In genomic region chr19:41699231-41699967, GRCh38 we compare ENCODE assay signal across 20 cellular contexts. TPM values are rescaled to one million over a fixed set of nuclear protein-coding genes. Genes with fewer than 3 reads are reported as not detected.
DNase-seq lines count a peak whose midpoint lies in the region; TF ChIP-seq lines count a peak whose summit lies in the region.
"Had no signal": no experiment of that assay in that cellular context is flagged by ENCODE, and none has a peak within 500 bp of the region (broad histone marks: within the 10 kb centered on the region; RNA-seq: fewer than 3 reads in every experiment).

No MANE protein-coding gene starts in this region.

- H3K4me1 Mint-ChIP-seq in activated CD4-positive, alpha-beta memory T cell treated with anti-CD3 and anti-CD28 coated beads, Interleukin-2, amount 10 ng/mL, durations not matched to agents 7 days and 5 days: no peaks in the 10 kb centered on the region
- H3K4me1 Mint-ChIP-seq in activated CD4-positive, alpha-beta memory T cell treated with anti-CD3 and anti-CD28 coated beads for 36 hours (ENCODE audit: low read depth): no peaks in the 10 kb centered on the region

- intact Hi-C loops in activated CD4-positive, alpha-beta memory T cell treated with anti-CD3 and anti-CD28 coated beads for 36 hours (cut with micrococcal nuclease): no loop called here
- intact Hi-C loops in sigmoid colon (cut with DNase I): no loop called here

- H3K4me3 ChIP-seq in sigmoid colon: no peak overlapping the region
- H3K4me3 ChIP-seq: BLaER1, cardiac muscle cell, GM12878, lower lobe of right lung had no signal

- no peak overlapping the region for H3K27ac ChIP-seq in sigmoid colon
- H3K27ac ChIP-seq: BLaER1, cardiac muscle cell, lower lobe of right lung had no signal

- H3K36me3 Mint-ChIP-seq in activated CD4-positive, alpha-beta memory T cell treated with anti-CD3 and anti-CD28 coated beads, Interleukin-2, amount 10 ng/mL, durations not matched to agents 7 days and 5 days (ENCODE audit: low read depth): no peaks in the 10 kb centered on the region
- H3K36me3 Mint-ChIP-seq in activated CD4-positive, alpha-beta memory T cell treated with anti-CD3 and anti-CD28 coated beads for 36 hours: no peaks in the 10 kb centered on the region

- no peak overlapping the region for H3K27ac Mint-ChIP-seq in activated CD4-positive, alpha-beta memory T cell treated with anti-CD3 and anti-CD28 coated beads, Interleukin-2, amount 10 ng/mL, durations not matched to agents 7 days and 5 days
- H3K27ac Mint-ChIP-seq in activated CD4-positive, alpha-beta memory T cell treated with anti-CD3 and anti-CD28 coated beads for 36 hours: no peak overlapping the region

- POLR2A ChIA-PET in activated CD4-positive, alpha-beta memory T cell treated with anti-CD3 and anti-CD28 coated beads, Interleukin-2, amount 10 ng/mL, durations not matched to agents 7 days and 5 days (lab: Charles Lee): no interaction called here
- POLR2A ChIA-PET in activated CD4-positive, alpha-beta memory T cell treated with anti-CD3 and anti-CD28 coated beads for 36 hours (lab: Charles Lee): interaction anchor here (0.7 kb wide), 1 partner anchor 33 kb away, joined by 3 read pairs; no protein-coding TSS in a partner anchor

- no peak overlapping the region for H3K4me3 Mint-ChIP-seq in activated CD4-positive, alpha-beta memory T cell treated with anti-CD3 and anti-CD28 coated beads, Interleukin-2, amount 10 ng/mL, durations not matched to agents 7 days and 5 days
- H3K4me3 Mint-ChIP-seq in activated CD4-positive, alpha-beta memory T cell treated with anti-CD3 and anti-CD28 coated beads for 36 hours: no peak overlapping the region

- no peak for TF ChIP-seq EP300 in sigmoid colon (IDR thresholded peaks at IDR 0.05)

- no peaks in the 10 kb centered on the region for H3K27me3 Mint-ChIP-seq in activated CD4-positive, alpha-beta memory T cell treated with anti-CD3 and anti-CD28 coated beads, Interleukin-2, amount 10 ng/mL, durations not matched to agents 7 days and 5 days
- peaks cover 21% of the 10 kb centered on the region for H3K27me3 Mint-ChIP-seq in activated CD4-positive, alpha-beta memory T cell treated with anti-CD3 and anti-CD28 coated beads for 36 hours

- TF ChIP-seq CTCF in sigmoid colon (IDR thresholded peaks at IDR 0.05): no peak

- DNase-seq in activated CD4-positive, alpha-beta memory T cell treated with anti-CD3 and anti-CD28 coated beads, Interleukin-2, amount 10 ng/mL, durations not matched to agents 7 days and 5 days: peak; percentile 10
- DNase-seq in activated CD4-positive, alpha-beta memory T cell treated with anti-CD3 and anti-CD28 coated beads for 36 hours: no peak
- peak; percentile 52 for DNase-seq in activated CD8-positive, alpha-beta memory T cell treated with anti-CD3 and anti-CD28 coated beads for 24 hours
- DNase-seq in islet precursor cell (peak; percentile 29), sigmoid colon (peak; percentile 52), GM19240 (ENCODE audit: insufficient read length, low spot score) (no peak), NCI-H1105 treated with DMSO at 0.1 percent for 48 hours (lab: John Stamatoyannopoulos, UW) (no peak), NCI-H510A treated with DMSO at 0.1 percent for 48 hours (lab: John Stamatoyannopoulos, UW) (no peak)
- DNase-seq: 8988T; activated CD4-positive, alpha-beta T cell treated with anti-CD3 and anti-CD28 coated beads, Interleukin-2, amount 50 U/mL, for 4 hours; DMS 273 treated with DMSO at 0.1 percent for 48 hours; lower lobe of right lung; NCI-H187; NCI-H446; SW 1271 had no signal

- peaks cover 0 to 5% (median 0%) of the 10 kb centered on the region in 3 donors for H3K27me3 ChIP-seq in sigmoid colon
- H3K27me3 ChIP-seq: cardiac muscle cell had no signal

- 33 to 69% methylated on average over 17 of the region's 17 CpGs for WGBS in sigmoid colon, 2 donors

- H3K9me3 Mint-ChIP-seq in activated CD4-positive, alpha-beta memory T cell treated with anti-CD3 and anti-CD28 coated beads, Interleukin-2, amount 10 ng/mL, durations not matched to agents 7 days and 5 days: no peaks in the 10 kb centered on the region
- H3K9me3 Mint-ChIP-seq in activated CD4-positive, alpha-beta memory T cell treated with anti-CD3 and anti-CD28 coated beads for 36 hours: no peaks in the 10 kb centered on the region

- no peaks in the 10 kb centered on the region for H3K36me3 ChIP-seq in sigmoid colon
- H3K36me3 ChIP-seq: BLaER1, cardiac muscle cell, lower lobe of right lung had no signal

- CTCF ChIA-PET in activated CD4-positive, alpha-beta memory T cell treated with anti-CD3 and anti-CD28 coated beads, Interleukin-2, amount 10 ng/mL, durations not matched to agents 7 days and 5 days (lab: Charles Lee): interaction anchor here (2.0 kb wide), 1 partner anchor 8 kb away, joined by 8 read pairs; no protein-coding TSS in a partner anchor
- CTCF ChIA-PET in activated CD4-positive, alpha-beta memory T cell treated with anti-CD3 and anti-CD28 coated beads for 36 hours (lab: Charles Lee): interaction anchor here (0.9 to 2.6 kb wide), 4 partner anchors 8 to 99 kb away, joined by 3 to 12 read pairs (median 6); no protein-coding TSS in a partner anchor

- H3K4me1 ChIP-seq in sigmoid colon: no peaks in the 10 kb centered on the region
- H3K4me1 ChIP-seq: lower lobe of right lung had no signal

- no peaks in the 10 kb centered on the region for H3K9me3 ChIP-seq in sigmoid colon
- H3K9me3 ChIP-seq: BLaER1, lower lobe of right lung had no signal

- TF ChIP-seq POLR2A in sigmoid colon (IDR thresholded peaks at IDR 0.05): no peak

RNA-seq across cellular contexts. Expression of gene CEACAM5, which starts 9.0 kb away (rescaled TPM):
- total RNA-seq in activated CD4-positive, alpha-beta memory T cell treated with anti-CD3 and anti-CD28 coated beads, Interleukin-2, amount 10 ng/mL, durations not matched to agents 7 days and 5 days: not detected
- total RNA-seq in activated CD4-positive, alpha-beta memory T cell treated with anti-CD3 and anti-CD28 coated beads for 36 hours: not detected
- 1 to 10 TPM in 1 of 4 donors, under 1 TPM in 2, not detected in 1; 0.16 to 3.2 (median 0.83) TPM for total RNA-seq in sigmoid colon
- polyA plus RNA-seq in sigmoid colon: 1,000 to 10,000 TPM in 1 of 3 donors, 100 to 1,000 TPM in 2; 172 to 1,632 (median 365) TPM
- total RNA-seq: cardiac muscle cell, fibroblast of lung, pulmonary artery endothelial cell had no signal
- polyA plus RNA-seq: cardiac muscle cell, fibroblast of lung, GM12878 had no signal

RNA-seq across cellular contexts. Expression of gene CEACAM7, which starts 11.3 kb away (rescaled TPM):
- total RNA-seq in activated CD4-positive, alpha-beta memory T cell treated with anti-CD3 and anti-CD28 coated beads, Interleukin-2, amount 10 ng/mL, durations not matched to agents 7 days and 5 days: not detected
- total RNA-seq in activated CD4-positive, alpha-beta memory T cell treated with anti-CD3 and anti-CD28 coated beads for 36 hours: not detected
- 1 to 10 TPM in 2 of 4 donors, under 1 TPM in 1, not detected in 1; 0.49 to 1.4 (median 1.1) TPM for total RNA-seq in sigmoid colon
- 1,000 to 10,000 TPM in 1 of 3 donors, 100 to 1,000 TPM in 2; 282 to 1,079 (median 306) TPM for polyA plus RNA-seq in sigmoid colon
- total RNA-seq: cardiac muscle cell, fibroblast of lung, GM12878, lower lobe of right lung, pulmonary artery endothelial cell had no signal
- polyA plus RNA-seq: cardiac muscle cell, fibroblast of lung, GM12878 had no signal

RNA-seq across cellular contexts. Expression of gene CEACAM6, which starts 55.9 kb away (rescaled TPM):
- not detected for total RNA-seq in activated CD4-positive, alpha-beta memory T cell treated with anti-CD3 and anti-CD28 coated beads, Interleukin-2, amount 10 ng/mL, durations not matched to agents 7 days and 5 days
- not detected for total RNA-seq in activated CD4-positive, alpha-beta memory T cell treated with anti-CD3 and anti-CD28 coated beads for 36 hours
- total RNA-seq in sigmoid colon: under 1 TPM in 3 of 4 donors, not detected in 1; 0.27 to 0.71 (median 0.28) TPM
- 100 to 1,000 TPM in 2 of 3 donors, 10 to 100 TPM in 1; 35.4 to 516 (median 161) TPM for polyA plus RNA-seq in sigmoid colon
- total RNA-seq: cardiac muscle cell, fibroblast of lung, pulmonary artery endothelial cell had no signal
- polyA plus RNA-seq: cardiac muscle cell, fibroblast of lung, GM12878 had no signal

Comparison
In these comparisons a context has a peak if more than half of its experiments do, and no peak if none do; other contexts are left out.
1. DNase-seq: peak in activated CD4-positive, alpha-beta memory T cell treated with anti-CD3 and anti-CD28 coated beads, Interleukin-2, amount 10 ng/mL, durations not matched to agents 7 days and 5 days (single experiment), activated CD8-positive, alpha-beta memory T cell treated with anti-CD3 and anti-CD28 coated beads for 24 hours (single experiment), islet precursor cell (single experiment) and sigmoid colon (single experiment); none in activated CD4-positive, alpha-beta memory T cell treated with anti-CD3 and anti-CD28 coated beads for 36 hours (single experiment), GM19240 (single experiment), NCI-H1105 treated with DMSO at 0.1 percent for 48 hours (single experiment) and NCI-H510A treated with DMSO at 0.1 percent for 48 hours (single experiment).